Comparison of ENCODE assay signal across 8 cellular contexts in the genomic region with DNA sequence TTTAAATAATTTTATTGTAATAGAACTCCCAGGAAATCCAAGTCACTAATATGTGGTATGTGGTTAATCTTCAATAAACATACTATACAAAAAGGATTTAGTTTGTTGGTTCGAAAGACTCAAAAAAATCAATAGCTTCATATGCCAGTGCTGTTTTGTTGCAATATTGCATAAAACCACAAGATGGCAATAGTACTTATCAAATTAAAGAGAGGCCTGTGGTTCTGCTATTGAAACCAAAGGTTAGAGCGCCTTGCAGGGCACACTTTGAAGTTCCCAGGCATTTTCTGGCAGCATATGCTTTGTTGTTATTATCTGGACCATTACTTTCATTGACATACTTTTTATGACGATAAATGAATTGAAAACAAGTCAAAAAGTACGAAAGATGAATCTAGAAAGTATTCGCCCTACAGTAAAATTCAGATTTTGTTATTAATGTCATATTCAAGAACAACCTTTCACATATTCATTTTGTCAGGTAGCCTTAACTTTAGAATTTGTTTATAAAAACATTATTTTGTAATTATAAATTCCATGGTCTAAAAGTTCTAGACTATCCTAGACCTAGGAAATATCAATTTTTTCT.
DNase-seq lines count a peak whose midpoint lies in the region; ATAC-seq and TF ChIP-seq lines count a peak whose summit lies in the region.

No MANE protein-coding gene starts in this region.

- ATAC-seq in GM18867 (IDR thresholded peaks at IDR 0.05; ENCODE audit: unreplicated experiment) (peak; percentile 70), HG03280 (IDR thresholded peaks at IDR 0.05; ENCODE audit: unreplicated experiment) (peak; percentile 81)

- peak overlapping the region; percentile 31 for H3K27ac ChIP-seq in VCaP
- H3K27ac ChIP-seq in vagina, result no peak overlapping the region

- intact Hi-C loops in vagina (cut with DNase I), result no loop called here

- no peaks in the 10 kb centered on the region for H3K36me3 ChIP-seq in vagina

- peaks cover 3% of the 10 kb centered on the region for H3K9me3 ChIP-seq in vagina

- peak; percentile 79 for TF ChIP-seq CTCF in VCaP (conservative IDR thresholded peaks at IDR 0.05)
- TF ChIP-seq CTCF in vagina (IDR thresholded peaks at IDR 0.05), result peak in 1 of 3 experiments; percentile 51

- H3K4me1 ChIP-seq in vagina, result no peaks in the 10 kb centered on the region

- H3K4me3 ChIP-seq in vagina, result no peak overlapping the region

- TF ChIP-seq POLR2A in vagina (IDR thresholded peaks at IDR 0.05), result no peak

- DNase-seq in CMK (ENCODE audit: low read depth) (peak; percentile 22), NCI-H2227 treated with DMSO at 0.1 percent for 48 hours (lab: John Stamatoyannopoulos, UW) (peak; percentile 69), glomerular endothelial cell (ENCODE audit: extremely low read depth, low read depth, low spot score) (peak; percentile 72), pulmonary artery endothelial cell (ENCODE audit: low read depth, low spot score) (peak; percentile 27), vagina (ENCODE audit: extremely low spot score in 2 of 2) (no peak)

- no peaks in the 10 kb centered on the region for H3K27me3 ChIP-seq in vagina

Comparison
In these comparisons a context has a peak if more than half of its experiments do, and no peak if none do; other contexts are left out.
1. DNase-seq: peak in CMK (single experiment), NCI-H2227 treated with DMSO at 0.1 percent for 48 hours (single experiment), glomerular endothelial cell (single experiment) and pulmonary artery endothelial cell (single experiment); none in vagina (0 of 2).